In the genomic region with DNA sequence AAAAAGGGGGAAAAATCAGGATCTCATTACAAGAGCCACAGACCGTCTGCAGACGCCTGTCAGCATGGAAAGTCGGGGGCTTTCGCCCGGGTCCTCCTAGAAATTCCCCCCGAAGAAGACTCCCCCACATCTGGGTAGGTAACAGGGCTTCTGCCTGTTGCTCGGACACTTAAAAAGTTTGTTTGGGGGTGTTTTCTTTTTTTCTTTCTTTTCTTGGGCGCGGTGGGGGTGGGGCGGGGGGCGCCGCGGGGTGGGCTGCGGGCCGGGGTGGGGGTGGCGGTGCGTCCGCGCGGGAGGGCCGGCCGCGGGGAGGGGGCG, we compare ENCODE assay signal across 8 cellular contexts. TPM values are rescaled to one million over a fixed set of nuclear protein-coding genes. Genes with fewer than 3 reads are reported as not detected.
DNase-seq lines count a peak whose midpoint lies in the region; ATAC-seq and TF ChIP-seq lines count a peak whose summit lies in the region.

No MANE protein-coding gene starts in this region.

- H3K27me3 ChIP-seq in uterus = no peaks in the 10 kb centered on the region

- H3K36me3 Mint-ChIP-seq in activated naive CD4-positive, alpha-beta T cell treated with anti-CD3 and anti-CD28 coated beads, Interleukin-2, amount 50 U/mL, for 72 hours = peaks cover 17 to 27% of the 10 kb centered on the region in 2 donors

- H3K27ac ChIP-seq in uterus = peak overlapping the region; percentile 89 to 93

- TF ChIP-seq POLR2A in lower leg skin (IDR thresholded peaks at IDR 0.05) = no peak
- no peak for TF ChIP-seq POLR2A in uterus (IDR thresholded peaks at IDR 0.05)

- 1% methylated on average over 7 to 19 of the region's 24 CpGs for WGBS in lower leg skin, 2 donors

- intact Hi-C loops in lower leg skin (cut with DNase I; ENCODE audit: low total_unique reads) (no loop called here), uterus (cut with DNase I; ENCODE audit: low total_unique reads) (no loop called here)

- H3K9me3 Mint-ChIP-seq in activated naive CD4-positive, alpha-beta T cell treated with anti-CD3 and anti-CD28 coated beads, Interleukin-2, amount 50 U/mL, for 72 hours = no peaks in the 10 kb centered on the region

- peaks cover 0 to under 1% of the 10 kb centered on the region in 2 donors for H3K36me3 ChIP-seq in uterus

- no peak for TF ChIP-seq CTCF in GM12864 (IDR thresholded peaks at IDR 0.05; ENCODE audit: low read depth, low read length, missing control alignments)
- no peak for TF ChIP-seq CTCF in lower leg skin (IDR thresholded peaks at IDR 0.05)
- no peak for TF ChIP-seq CTCF in uterus (IDR thresholded peaks at IDR 0.05)

- H3K4me1 ChIP-seq in uterus = peaks cover 4 to 12% of the 10 kb centered on the region in 2 donors

- H3K4me3 ChIP-seq in GM12864 (ENCODE audit: low read depth, low read length) (peak overlapping the region; percentile 70), lower leg skin (ENCODE audit: low read depth, poor library complexity, severe bottlenecking) (peak overlapping the region; percentile 70), uterus (peak overlapping the region; percentile 78 to 82)

- no peak for DNase-seq in GM12864 (ENCODE audit: low read depth)
- DNase-seq in activated naive CD4-positive, alpha-beta T cell treated with anti-CD3 and anti-CD28 coated beads, Interleukin-2, amount 50 U/mL, for 72 hours (ENCODE audit: low spot score in 2 of 2) = no peak
- no peak for DNase-seq in lower leg skin (ENCODE audit: low spot score in 2 of 2)
- DNase-seq in uterus = no peak
- DNase-seq in COLO668 (lab: John Stamatoyannopoulos, UW; ENCODE audit: unreplicated experiment) = no peak
- DNase-seq in dedifferentiated amniotic fluid mesenchymal stem cell (ENCODE audit: extremely low spot score) = no peak
- no peak for DNase-seq in OCI-M1 (lab: John Stamatoyannopoulos, UW)

- H3K9me3 ChIP-seq in uterus = no peaks in the 10 kb centered on the region

- peak; percentile 7 for ATAC-seq in HG02610 (IDR thresholded peaks at IDR 0.05; ENCODE audit: unreplicated experiment)
- no peak for ATAC-seq in activated naive CD4-positive, alpha-beta T cell treated with anti-CD3 and anti-CD28 coated beads, Interleukin-2, amount 50 U/mL, for 72 hours

- H3K27ac Mint-ChIP-seq in activated naive CD4-positive, alpha-beta T cell treated with anti-CD3 and anti-CD28 coated beads, Interleukin-2, amount 50 U/mL, for 72 hours = peak overlapping the region; percentile 96 to 100

RNA-seq across cellular contexts. Expression of gene ELK3, which starts 0.4 kb away (rescaled TPM):
- 10 to 100 TPM; 10.7 to 23.1 TPM for total RNA-seq in activated naive CD4-positive, alpha-beta T cell treated with anti-CD3 and anti-CD28 coated beads, Interleukin-2, amount 50 U/mL, for 72 hours
- total RNA-seq in lower leg skin (10 to 100 TPM in 1 of 4 donors, 1 to 10 TPM in 3; 8.4 to 12.9 (median 9.5) TPM), uterus (10 to 100 TPM; 36.8 to 81.1 (median 44.9) TPM)
